20 cellular contexts compared by ENCODE assay signal in genomic region chr1:203477748-203478147, GRCh38. TPM values are rescaled to one million over a fixed set of nuclear protein-coding genes. Genes with fewer than 3 reads are reported as not detected.
DNase-seq lines count a peak whose midpoint lies in the region; ATAC-seq, FAIRE-seq and TF ChIP-seq lines count a peak whose summit lies in the region.
"Had no signal": no experiment of that assay in that cellular context is flagged by ENCODE, and none has a peak within 500 bp of the region (broad histone marks: within the 10 kb centered on the region; RNA-seq: fewer than 3 reads in every experiment).

No MANE protein-coding gene starts in this region.

- H2BK20ac ChIP-seq in H1 (ENCODE audit: low read length), result no peak overlapping the region

- POLR2A ChIA-PET in H1 (lab: Charles Lee; ENCODE audit: partially characterized antibody), result no interaction called here

- H3K79me2 ChIP-seq in H1 (ENCODE audit: control insufficient read depth in 1 of 2, insufficient read depth in 2 of 2, low read length in 2 of 2), result no peaks in the 10 kb centered on the region

- ATAC-seq in heart right ventricle, result no peak
- ATAC-seq in left ventricle myocardium superior, result no peak
- no peak for ATAC-seq in psoas muscle
- ATAC-seq: K562 had no signal

- H3K36me3 ChIP-seq in heart right ventricle (peaks cover 0 to under 1% (median 0%) of the 10 kb centered on the region in 9 donors), H1 (ENCODE audit: control insufficient read depth in 2 of 4, insufficient read depth in 4 of 4, low read length in 3 of 4) (no peaks in the 10 kb centered on the region), psoas muscle (ENCODE audit: insufficient read depth in 1 of 2, low read depth in 1 of 2) (no peaks in the 10 kb centered on the region), uterus (no peaks in the 10 kb centered on the region)

- H2BK15ac ChIP-seq in H1 (ENCODE audit: low read length), result no peak overlapping the region

- no peak for DNase-seq in heart right ventricle
- DNase-seq in left ventricle myocardium superior, result no peak
- no peak for DNase-seq in H1 (ENCODE audit: low read depth in 1 of 2, low spot score in 2 of 2)
- no peak for DNase-seq in psoas muscle
- DNase-seq in uterus, result no peak
- no peak for DNase-seq in NCI-H1694 (lab: John Stamatoyannopoulos, UW)
- no peak for DNase-seq in midbrain (lab: John Stamatoyannopoulos, UW)
- DNase-seq in T-helper 2 cell treated with Interferon-gamma antibody and Interleukin-4, amounts not matched to agents 5 μg/mL and 100 μg/mL, for 36 hours (ENCODE audit: low spot score), result no peak
- DNase-seq: activated CD4-positive, CD25-positive, alpha-beta regulatory T cell treated with anti-CD3 and anti-CD28 coated beads, Interleukin-2, amount 50 U/mL, for 72 hours; activated T-cell treated with anti-CD3 and anti-CD28 coated beads, Interleukin-2, amount 50 U/mL, for 1 hour; GDM1; HCEC 1CT; NCI-H1417; NCI-H524 had no signal

- no peak overlapping the region for H2BK120ac ChIP-seq in H1 (replicated peaks; ENCODE audit: low read depth, low read length)

- no peak overlapping the region for H3K18ac ChIP-seq in H1 (ENCODE audit: extremely low read depth, low read length)

- no peak overlapping the region for H4K8ac ChIP-seq in H1 (ENCODE audit: extremely low read depth, insufficient read depth, low read length)

- CTCF ChIA-PET in H1 (lab: Charles Lee; ENCODE audit: partially characterized antibody), result interaction anchor here (0.7 to 23.5 kb wide), 11 partner anchors 9 to 401 kb away, joined by 3 to 330 read pairs (median 5); partner anchors contain the start of gene FMOD

- no peaks in the 10 kb centered on the region for H3K9me3 Mint-ChIP-seq in T-helper 2 cell treated with Interferon-gamma antibody and Interleukin-4, amounts not matched to agents 5 μg/mL and 100 μg/mL, for 36 hours

- 0 out of 2 replicates have a peak overlapping the region, but pooled peaks have one; percentile 41 for H2BK12ac ChIP-seq in H1 (ENCODE audit: low read depth, low read length)

- no peaks in the 10 kb centered on the region; the same call in 1 of the 2 replicates for H3K23me2 ChIP-seq in H1 (ENCODE audit: low read depth, low read length)

- no peak overlapping the region for H3K4me3 Mint-ChIP-seq in T-helper 2 cell treated with Interferon-gamma antibody and Interleukin-4, amounts not matched to agents 5 μg/mL and 100 μg/mL, for 36 hours

- H3K9ac ChIP-seq in H1 (replicated peaks in 1 of 4; ENCODE audit: extremely low read depth in 1 of 4, low read depth in 3 of 4, low read length in 3 of 4), result no peak overlapping the region

- no peak overlapping the region for H2AK5ac ChIP-seq in H1 (ENCODE audit: low read depth, low read length)

- H3K79me1 ChIP-seq in H1 (ENCODE audit: low read depth, low read length), result no peaks in the 10 kb centered on the region

- H3K14ac ChIP-seq in H1 (ENCODE audit: insufficient read length), result no peak overlapping the region

- H2AFZ ChIP-seq in H1 (ENCODE audit: low read length), result 0 out of 2 replicates have a peak overlapping the region, but pooled peaks have one; percentile 30

- intact Hi-C loops in heart right ventricle (cut with DNase I), result loop anchor here in 1 of 10 donors (5.0 kb wide), 1 partner anchor 35 kb away; no protein-coding TSS in a partner anchor
- intact Hi-C loops in left ventricle myocardium superior (cut with micrococcal nuclease), result no loop called here
- intact Hi-C loops in psoas muscle (cut with DNase I), result loop anchor here in 1 of 2 donors (2.0 kb wide), 1 partner anchor 15 kb away; no protein-coding TSS in a partner anchor
- intact Hi-C loops in uterus (cut with DNase I; ENCODE audit: low total_unique reads), result no loop called here

- H3K36me3 Mint-ChIP-seq in T-helper 2 cell treated with Interferon-gamma antibody and Interleukin-4, amounts not matched to agents 5 μg/mL and 100 μg/mL, for 36 hours (ENCODE audit: low read depth), result no peaks in the 10 kb centered on the region

- no peak overlapping the region for H3K4me2 ChIP-seq in H1 (ENCODE audit: insufficient read depth in 1 of 2, low read depth in 2 of 2, low read length in 2 of 2)

- H3K56ac ChIP-seq in H1 (replicated peaks; ENCODE audit: insufficient read length, low read depth, low read length), result no peak overlapping the region

- TF ChIP-seq POLR2A in H1 (IDR thresholded peaks at IDR 0.05; ENCODE audit: control extremely low read depth in 1 of 2, low read depth in 2 of 2, low read length in 2 of 2) (no peak), uterus (IDR thresholded peaks at IDR 0.05) (no peak)

- TF ChIP-seq RAD21 in H1 (IDR thresholded peaks at IDR 0.05 in 1 of 2, conservative IDR thresholded peaks at IDR 0.05 in 1 of 2; ENCODE audit: low read depth in 2 of 2, low read length in 2 of 2), result no peak

- FAIRE-seq in H1 (lab: Jason Lieb, UNC), result no peak
- FAIRE-seq: K562 had no signal

- WGBS in heart right ventricle, 2 donors, result 84 to 89% methylated on average over 3 of the region's 3 CpGs
- WGBS in H1 (ENCODE audit: extremely low coverage in 1 of 2, insufficient coverage in 1 of 2, insufficient read length in 1 of 2, insufficient replicate concordance in 2 of 2, low coverage in 1 of 2, low lambda C conversion rate in 2 of 2, missing lambda C conversion rate in 1 of 2), 2 experiments, result 88% methylated on average over 3 of the region's 3 CpGs; no CpG with 5 or more reads in 1 of the 2 experiments
- 88 to 92% (median 90%) methylated on average over 3 of the region's 3 CpGs for WGBS in psoas muscle, 3 donors

- no peak overlapping the region for H4K5ac ChIP-seq in H1 (ENCODE audit: insufficient read length, low read depth, low read length)

- H4K91ac ChIP-seq in H1 (replicated peaks; ENCODE audit: insufficient read length, low read length), result no peak overlapping the region

- H3K4me1 Mint-ChIP-seq in T-helper 2 cell treated with Interferon-gamma antibody and Interleukin-4, amounts not matched to agents 5 μg/mL and 100 μg/mL, for 36 hours (ENCODE audit: low read depth), result peaks cover 3% of the 10 kb centered on the region

- TF ChIP-seq CTCF in heart right ventricle (IDR thresholded peaks at IDR 0.05), result no peak
- TF ChIP-seq CTCF in H1 (IDR thresholded peaks at IDR 0.05; ENCODE audit: control extremely low read depth in 1 of 3, insufficient read depth in 1 of 3, low read depth in 1 of 3, low read length in 3 of 3), result no peak
- no peak for TF ChIP-seq CTCF in psoas muscle (IDR thresholded peaks at IDR 0.05)
- no peak for TF ChIP-seq CTCF in uterus (IDR thresholded peaks at IDR 0.05)

- H2BK5ac ChIP-seq in H1 (ENCODE audit: low read depth, low read length), result no peak overlapping the region

- no peak overlapping the region for H3K4ac ChIP-seq in H1 (replicated peaks; ENCODE audit: insufficient read length, low read depth, low read length)

- H3K27ac ChIP-seq in heart right ventricle (peak overlapping the region in 8 of 10 donors; percentile 52 to 82 (median 68)), H1 (ENCODE audit: low read depth, low read length) (no peak overlapping the region), psoas muscle (no peak overlapping the region), uterus (peak overlapping the region; percentile 91 to 98)

- no peak overlapping the region for H3K27ac Mint-ChIP-seq in T-helper 2 cell treated with Interferon-gamma antibody and Interleukin-4, amounts not matched to agents 5 μg/mL and 100 μg/mL, for 36 hours

- H3K27me3 ChIP-seq in heart right ventricle (peaks cover 0 to 15% (median 0%) of the 10 kb centered on the region in 7 donors), H1 (replicated peaks in 1 of 4; ENCODE audit: control insufficient read depth in 3 of 4, extremely low read depth in 1 of 4, insufficient read depth in 3 of 4, low read length in 3 of 4) (no peaks in the 10 kb centered on the region; a peak in 1 of 7 replicates), psoas muscle (ENCODE audit: insufficient read depth in 3 of 3, low read length in 2 of 3) (peaks cover 0 to 9% (median 4%) of the 10 kb centered on the region in 3 donors), uterus (no peaks in the 10 kb centered on the region)

- H3K4me3 ChIP-seq in heart right ventricle (peak overlapping the region in 9 of 10 donors; percentile 10 to 60 (median 47)), H1 (ENCODE audit: extremely low read depth in 1 of 4, insufficient read depth in 2 of 4, low read depth in 3 of 4, low read length in 4 of 4) (no peak overlapping the region), psoas muscle (peak overlapping the region; percentile 44), uterus (peak overlapping the region; percentile 64 to 68)
- H3K4me3 ChIP-seq: K562 had no signal

- no peak for TF ChIP-seq EP300 in H1 (IDR thresholded peaks at IDR 0.05; ENCODE audit: borderline replicate concordance in 1 of 2, low read depth in 2 of 2, low read length in 2 of 2)

- H3K27me3 Mint-ChIP-seq in T-helper 2 cell treated with Interferon-gamma antibody and Interleukin-4, amounts not matched to agents 5 μg/mL and 100 μg/mL, for 36 hours (ENCODE audit: low read depth), result peaks cover 22% of the 10 kb centered on the region

- H3K4me1 ChIP-seq in heart right ventricle (peaks cover 7 to 65% (median 22%) of the 10 kb centered on the region in 9 donors), H1 (replicated peaks in 1 of 4; ENCODE audit: control insufficient read depth in 3 of 4, insufficient read depth in 4 of 4, low read length in 3 of 4) (peaks cover 2 to 21% (median 11%) of the 10 kb centered on the region in 4 experiments; a peak in 5 of 7 replicates), psoas muscle (no peaks in the 10 kb centered on the region), uterus (peaks cover 7 to 9% of the 10 kb centered on the region in 2 donors)

- H3K23ac ChIP-seq in H1 (ENCODE audit: insufficient read length), result no peak overlapping the region

- no peaks in the 10 kb centered on the region for H3K9me3 ChIP-seq in heart right ventricle
- no peaks in the 10 kb centered on the region for H3K9me3 ChIP-seq in H1 (ENCODE audit: insufficient read depth in 2 of 2, low read depth in 1 of 2, low read length in 1 of 2)
- H3K9me3 ChIP-seq in psoas muscle, result no peaks in the 10 kb centered on the region
- H3K9me3 ChIP-seq in uterus, result no peaks in the 10 kb centered on the region

- H4K20me1 ChIP-seq in H1 (replicated peaks in 1 of 2; ENCODE audit: control insufficient read depth in 1 of 2, insufficient read depth in 2 of 2, low read length in 2 of 2), result no peaks in the 10 kb centered on the region

RNA-seq across cellular contexts. Expression of gene PRELP, which starts 2.1 kb away (rescaled TPM):
- total RNA-seq in heart right ventricle, result 10 to 100 TPM in 7 of 10 donors, 1 to 10 TPM in 3; 3.3 to 37.1 (median 14.1) TPM
- polyA plus RNA-seq in heart right ventricle, result 10 to 100 TPM; 15.0 to 15.3 TPM
- 22.5 TPM for total RNA-seq in left ventricle myocardium superior
- 0.13 and 0.19 TPM in 2 replicates for total RNA-seq in H1 (2021; fragmentation: NEBNext Ultra II Directional; extraction: Animal tissue kit (Norgen Biotek cat#: 25700))
- polyA plus RNA-seq in H1 (2011; rRNA removed), result 0.23 and 0.28 TPM in 2 replicates
- polyA plus RNA-seq in H1 (2011; cell fraction: cytosol; rRNA removed), result 0.09 TPM
- 0.17 TPM for polyA plus RNA-seq in H1 (2011; cell fraction: nucleus; rRNA removed)
- 0.17 to 0.28 TPM (median 0.20 TPM) in 4 replicates for polyA plus RNA-seq in H1 (2012, experiment 1 of 2)
- 0.34 TPM for polyA plus RNA-seq in H1 (2012, experiment 2 of 2)
- 0.32 TPM for polyA plus RNA-seq in H1 (2013, experiment 1 of 2)
- 0.28 TPM for polyA plus RNA-seq in H1 (2013, experiment 2 of 2)
- polyA minus RNA-seq in H1 (2011; rRNA and poly(A)+ RNA removed), result 0.16 and 0.20 TPM in 2 replicates
- not detected for polyA minus RNA-seq in H1 (2011; cell fraction: cytosol; rRNA and poly(A)+ RNA removed)
- 0.10 TPM for polyA minus RNA-seq in H1 (2011; cell fraction: nucleus; rRNA and poly(A)+ RNA removed)
- total RNA-seq in psoas muscle, result 10 to 100 TPM in 1 of 4 donors, 1 to 10 TPM in 3; 3.0 to 20.6 (median 6.3) TPM
- 1 to 10 TPM; 5.4 to 7.1 (median 6.6) TPM for polyA plus RNA-seq in psoas muscle
- 100 to 1,000 TPM in 1 of 4 donors, 10 to 100 TPM in 2, 1 to 10 TPM in 1; 6.2 to 117 (median 56.6) TPM for total RNA-seq in uterus
- total RNA-seq: A673; RPMI7951; T-helper 1 cell treated with Interleukin-12 subunit alpha and Interleukin-12 subunit beta and Interleukin-4 antibody, amounts not matched to agents 30 ng/mL and 1 ng/mL, for 36 hours had no signal
- polyA plus RNA-seq: K562 had no signal

RNA-seq across cellular contexts. Expression of gene OPTC, which starts 16.2 kb away (rescaled TPM):
- total RNA-seq in heart right ventricle, result not detected
- polyA plus RNA-seq in heart right ventricle, result not detected
- total RNA-seq in left ventricle myocardium superior, result not detected
- 0.78 and 1.1 TPM in 2 replicates for total RNA-seq in H1 (2021; fragmentation: NEBNext Ultra II Directional; extraction: Animal tissue kit (Norgen Biotek cat#: 25700))
- polyA plus RNA-seq in H1 (2011; rRNA removed), result 2.8 and 4.0 TPM in 2 replicates
- 1.6 TPM for polyA plus RNA-seq in H1 (2011; cell fraction: cytosol; rRNA removed)
- 2.0 TPM for polyA plus RNA-seq in H1 (2011; cell fraction: nucleus; rRNA removed)
- 1.4 to 3.3 TPM (median 2.5 TPM) in 4 replicates for polyA plus RNA-seq in H1 (2012, experiment 1 of 2)
- 2.1 TPM for polyA plus RNA-seq in H1 (2012, experiment 2 of 2)
- polyA plus RNA-seq in H1 (2013, experiment 1 of 2), result 1.8 TPM
- 2.0 TPM for polyA plus RNA-seq in H1 (2013, experiment 2 of 2)
- polyA minus RNA-seq in H1 (2011; rRNA and poly(A)+ RNA removed), result 1.0 and 2.9 TPM in 2 replicates
- not detected for polyA minus RNA-seq in H1 (2011; cell fraction: cytosol; rRNA and poly(A)+ RNA removed)
- 0.50 TPM for polyA minus RNA-seq in H1 (2011; cell fraction: nucleus; rRNA and poly(A)+ RNA removed)
- not detected for total RNA-seq in psoas muscle
- polyA plus RNA-seq in psoas muscle, result not detected
- total RNA-seq in uterus, result not detected
- total RNA-seq: A673; K562; posterior vena cava; RPMI7951; T-helper 1 cell treated with Interleukin-12 subunit alpha and Interleukin-12 subunit beta and Interleukin-4 antibody, amounts not matched to agents 30 ng/mL and 1 ng/mL, for 36 hours had no signal
- polyA plus RNA-seq: adipose tissue, K562 had no signal

Comparison
In these comparisons a context has a peak if more than half of its experiments do, and no peak if none do; other contexts are left out.
1. H3K27ac ChIP-seq: peak in heart right ventricle (8 of 10) and uterus (2 of 2); none in H1 (single experiment) and psoas muscle (single experiment).
2. H3K4me3 ChIP-seq: peak in heart right ventricle (9 of 10), psoas muscle (single experiment) and uterus (2 of 2); none in H1 (0 of 4).